Comparison of ENCODE assay signal across 8 cellular contexts in the genomic region with DNA sequence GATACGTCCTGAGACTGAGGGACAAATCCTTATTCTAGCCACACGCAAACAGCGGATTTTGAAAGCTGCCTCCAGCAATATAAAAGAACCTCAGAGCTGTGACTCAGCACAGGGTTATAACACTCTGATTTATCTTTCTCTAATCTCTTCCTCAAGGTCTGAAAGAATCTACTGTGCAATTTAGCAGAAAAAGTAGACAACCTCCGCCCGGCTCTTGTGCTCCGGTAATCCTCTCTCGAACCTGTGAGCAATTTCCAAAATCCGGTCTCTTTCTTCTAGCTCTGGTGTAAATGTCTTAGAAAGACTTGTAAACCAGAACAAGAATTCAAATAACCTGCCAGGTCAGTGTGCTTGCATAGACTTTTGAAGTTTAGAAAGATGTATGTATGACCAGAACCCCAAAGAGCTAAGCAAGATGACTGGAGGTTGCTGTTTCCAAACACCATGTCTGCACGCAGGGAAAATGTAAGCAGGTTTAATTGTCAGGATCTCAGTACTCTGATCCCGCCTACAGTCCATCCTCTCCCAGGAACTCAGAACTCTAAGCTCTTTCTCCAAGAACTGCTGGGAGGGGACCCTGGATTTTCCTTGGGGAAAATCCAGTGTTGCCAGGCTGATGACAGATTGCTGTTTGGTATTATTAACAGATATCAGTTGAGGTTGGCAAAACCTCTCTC.
DNase-seq lines count a peak whose midpoint lies in the region; ATAC-seq and TF ChIP-seq lines count a peak whose summit lies in the region.

No MANE protein-coding gene starts in this region.

- H3K27ac Mint-ChIP-seq in neural progenitor cell, result no peak overlapping the region

- peaks cover 3% of the 10 kb centered on the region for H3K27me3 Mint-ChIP-seq in neural progenitor cell (ENCODE audit: insufficient read depth, low read depth)

- in situ Hi-C loops in GM13977 (cut with MboI; ENCODE audit: low pct_unique_long_range_greater_than_20kb, low sequenced_read_pairs, unreplicated experiment), result no loop called here

- H3K79me2 ChIP-seq in neural progenitor cell (ENCODE audit: low read depth), result no peaks in the 10 kb centered on the region

- peaks cover 26% of the 10 kb centered on the region for H3K4me1 Mint-ChIP-seq in neural progenitor cell

- no peaks in the 10 kb centered on the region for H3K36me3 Mint-ChIP-seq in neural progenitor cell

- no peaks in the 10 kb centered on the region for H3K9me3 Mint-ChIP-seq in neural progenitor cell

- H3K4me3 Mint-ChIP-seq in neural progenitor cell, result peak overlapping the region; percentile 13

- H3F3A ChIP-seq in neural progenitor cell (ENCODE audit: low read depth), result peaks cover 8% of the 10 kb centered on the region

- H3K27ac ChIP-seq in neural progenitor cell, result no peak overlapping the region

- no peak overlapping the region for H3K4me3 ChIP-seq in neural progenitor cell

- H3K36me3 ChIP-seq in neural progenitor cell, result no peaks in the 10 kb centered on the region

- DNase-seq in EH (ENCODE audit: low read depth), result peak; percentile 84
- DNase-seq in NCI-H460 (ENCODE audit: extremely low read depth, low read depth), result peak; percentile 36
- DNase-seq in cerebellar cortex (ENCODE audit: low spot score), result peak; percentile 87
- no peak for DNase-seq in neural progenitor cell (ENCODE audit: low spot score)
- no peak for DNase-seq in GM13977 (ENCODE audit: low spot score)

- H3K9me3 ChIP-seq in neural progenitor cell (ENCODE audit: low read depth), result no peaks in the 10 kb centered on the region

- no peak overlapping the region for H3K9ac ChIP-seq in neural progenitor cell

- H4K20me1 ChIP-seq in neural progenitor cell (ENCODE audit: low read depth), result no peaks in the 10 kb centered on the region

- H3K4me2 ChIP-seq in neural progenitor cell, result no peak overlapping the region

- TF ChIP-seq CTCF in neural progenitor cell (IDR thresholded peaks at IDR 0.05) (no peak), GM13977 (IDR thresholded peaks at IDR 0.05; ENCODE audit: extremely low read depth, insufficient read depth, missing control alignments) (no peak)

- H3K4me1 ChIP-seq in neural progenitor cell, result peaks cover 37% of the 10 kb centered on the region

- ATAC-seq in GM19324 (IDR thresholded peaks at IDR 0.05; ENCODE audit: low FRiP score, unreplicated experiment) (no peak), GM21515 (IDR thresholded peaks at IDR 0.05; ENCODE audit: unreplicated experiment) (no peak), GM19452 (IDR thresholded peaks at IDR 0.05; ENCODE audit: unreplicated experiment) (no peak)

- no peaks in the 10 kb centered on the region for H3K27me3 ChIP-seq in neural progenitor cell

- H2AFZ ChIP-seq in neural progenitor cell (replicated peaks), result peak overlapping the region; percentile 71

Comparison
In these comparisons a context has a peak if more than half of its experiments do, and no peak if none do; other contexts are left out.
1. DNase-seq: peak in EH (single experiment), NCI-H460 (single experiment) and cerebellar cortex (single experiment); none in neural progenitor cell (single experiment) and GM13977 (single experiment).